Comparison of ENCODE assay signal across 9 cellular contexts in genomic region chr16:49620158-49620867, GRCh38.
DNase-seq lines count a peak whose midpoint lies in the region; ATAC-seq and TF ChIP-seq lines count a peak whose summit lies in the region.
"Had no signal": no experiment of that assay in that cellular context is flagged by ENCODE, and none has a peak within 500 bp of the region (broad histone marks: within the 10 kb centered on the region; RNA-seq: fewer than 3 reads in every experiment).

No MANE protein-coding gene starts in this region.

- no peak for TF ChIP-seq CTCF in AG10803 (conservative IDR thresholded peaks at IDR 0.05; ENCODE audit: low read length)
- no peak for TF ChIP-seq CTCF in RWPE1 (conservative IDR thresholded peaks at IDR 0.05; ENCODE audit: low read depth)
- no peak for TF ChIP-seq CTCF in foreskin fibroblast (IDR thresholded peaks at IDR 0.05; ENCODE audit: low read depth, low read length)
- no peak for TF ChIP-seq CTCF in omental fat pad (IDR thresholded peaks at IDR 0.05)

- DNase-seq in AG10803 (ENCODE audit: low read depth) (peak; percentile 66), RWPE1 (ENCODE audit: low spot score) (peak; percentile 47), foreskin fibroblast (peak; percentile 75 to 91), omental fat pad (ENCODE audit: low spot score) (peak; percentile 37), DMS53 (lab: John Stamatoyannopoulos, UW) (no peak)
- DNase-seq in activated CD4-positive, alpha-beta T cell treated with anti-CD3 and anti-CD28 coated beads, Interleukin-2, amount 50 U/mL, for 1 hour: no peak
- DNase-seq: activated CD8-positive, alpha-beta memory T cell treated with anti-CD3 and anti-CD28 coated beads, Interleukin-2, amount 50 U/mL, for 4 hours had no signal

- no peak overlapping the region for H3K4me3 ChIP-seq in AG10803 (ENCODE audit: low read length)
- H3K4me3 ChIP-seq in foreskin fibroblast (ENCODE audit: low read depth in 1 of 2, low read length in 2 of 2): no peak overlapping the region

- ATAC-seq in omental fat pad (ENCODE audit: low FRiP score): peak; percentile 16
- ATAC-seq in HG02759 (IDR thresholded peaks at IDR 0.05; ENCODE audit: unreplicated experiment): no peak
- no peak for ATAC-seq in GM21717 (IDR thresholded peaks at IDR 0.05; ENCODE audit: unreplicated experiment)

- CTCF ChIA-PET in RWPE1 (lab: Yijun Ruan, JAX): interaction anchor here (0.9 kb wide), 1 partner anchor 318 kb away, joined by 3 read pairs; no protein-coding TSS in a partner anchor

- POLR2A ChIA-PET in RWPE1 (lab: Yijun Ruan, JAX; ENCODE audit: low non-redundant PET): no interaction called here

- no peak overlapping the region for H3K27ac ChIP-seq in RWPE1

Comparison
In these comparisons a context has a peak if more than half of its experiments do, and no peak if none do; other contexts are left out.
1. DNase-seq: peak in AG10803 (single experiment), RWPE1 (single experiment), foreskin fibroblast (2 of 2) and omental fat pad (single experiment); none in activated CD4-positive, alpha-beta T cell treated with anti-CD3 and anti-CD28 coated beads, Interleukin-2, amount 50 U/mL, for 1 hour (single experiment) and DMS53 (single experiment).